13 cellular contexts compared by ENCODE assay signal in the genomic region with DNA sequence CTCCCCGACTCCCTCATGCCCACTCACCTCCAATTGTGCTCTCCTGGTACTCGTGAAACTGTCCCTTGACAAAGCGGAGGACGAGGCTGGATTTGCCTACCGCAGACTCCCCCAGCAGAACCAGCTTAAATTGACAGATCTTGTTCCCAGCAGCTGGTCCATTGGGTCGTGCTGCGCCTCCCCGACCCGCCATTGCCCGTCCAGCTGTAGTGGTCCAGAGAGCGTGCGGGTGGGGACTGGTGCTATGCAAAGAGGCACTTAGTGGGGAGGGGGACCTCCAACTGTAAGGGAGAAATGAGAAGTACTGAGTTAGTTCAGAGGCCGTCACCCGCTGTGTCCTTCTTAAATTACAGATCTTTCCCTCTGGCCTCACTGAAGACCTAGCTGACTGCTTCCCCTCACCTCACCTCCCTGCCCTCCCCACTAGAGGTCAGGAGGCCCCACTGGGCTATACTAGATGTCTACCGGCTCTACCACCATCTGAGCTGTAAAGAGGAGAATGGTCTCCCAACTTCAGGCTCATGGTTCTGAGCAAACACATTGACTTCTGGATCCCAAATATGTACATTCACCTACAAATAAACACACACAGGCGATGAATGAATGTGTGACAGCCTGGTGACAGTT. TPM values are rescaled to one million over a fixed set of nuclear protein-coding genes. Genes with fewer than 3 reads are reported as not detected.
A peak's percentile ranks its signal among the peaks of the same experiment; 100 is the strongest.
DNase-seq lines count a peak whose midpoint lies in the region; ATAC-seq and TF ChIP-seq lines count a peak whose summit lies in the region.
"Had no signal": no experiment of that assay in that cellular context is flagged by ENCODE, and none has a peak within 500 bp of the region (broad histone marks: within the 10 kb centered on the region; RNA-seq: fewer than 3 reads in every experiment).

No MANE protein-coding gene starts in this region.

- TF ChIP-seq CTCF in GM12865 (IDR thresholded peaks at IDR 0.05; ENCODE audit: insufficient read depth, low read depth, low read length, missing control alignments) (peak; percentile 8), endodermal cell (conservative IDR thresholded peaks at IDR 0.05) (peak; percentile 56)

- H3K9ac ChIP-seq in endodermal cell (ENCODE audit: extremely low read depth, low read length, poor library complexity, severe bottlenecking) (no peak overlapping the region), skeletal muscle tissue (ENCODE audit: low read depth in 1 of 3, low read length in 3 of 3) (peak overlapping the region in 1 of 3 donors; percentile 33)

- H3K9me3 ChIP-seq in endodermal cell (ENCODE audit: control insufficient read depth, low read length) (no peaks in the 10 kb centered on the region), skeletal muscle tissue (ENCODE audit: control insufficient read depth in 3 of 3, low read length in 3 of 3) (no peaks in the 10 kb centered on the region)

- ATAC-seq in T-cell (replicated peaks in 1 of 4) (no peak), GM18498 (IDR thresholded peaks at IDR 0.05; ENCODE audit: unreplicated experiment) (no peak), HG03196 (IDR thresholded peaks at IDR 0.05; ENCODE audit: unreplicated experiment) (no peak)
- ATAC-seq: esophagus mucosa had no signal

- H3K27ac Mint-ChIP-seq in T-cell (peak overlapping the region; percentile 77 to 86), endodermal cell (peak overlapping the region; percentile 59)

- H3K9me3 Mint-ChIP-seq in T-cell = no peaks in the 10 kb centered on the region
- H3K9me3 Mint-ChIP-seq in endodermal cell = no peaks in the 10 kb centered on the region

- 96 to 97% methylated on average over 6 to 16 of the region's 16 CpGs for WGBS in endodermal cell (ENCODE audit: insufficient coverage in 1 of 2, insufficient read length in 1 of 2), 2 experiments

- H3K27ac ChIP-seq in endodermal cell (ENCODE audit: low read depth, low read length) (no peak overlapping the region), skeletal muscle tissue (ENCODE audit: low read depth, low read length) (peak overlapping the region; percentile 74)

- DNase-seq in GM12865 (ENCODE audit: low read depth) = no peak
- no peak for DNase-seq in T-cell
- peak; percentile 66 for DNase-seq in endodermal cell
- DNase-seq in NCI-H526 treated with DMSO at 0.1 percent for 48 hours (lab: John Stamatoyannopoulos, UW) = no peak
- no peak for DNase-seq in NCI-H1105 (lab: John Stamatoyannopoulos, UW)
- DNase-seq: Calu3; NCI-H526; stimulated activated CD4-positive, alpha-beta T cell treated with anti-CD3 and anti-CD28 coated beads, Interleukin-4, amount 100 ng/mL, for 24 hours; trophoblast cell had no signal

- H3K4me1 ChIP-seq in endodermal cell (ENCODE audit: control insufficient read depth, insufficient read depth, low read length) (peaks cover 16% of the 10 kb centered on the region), skeletal muscle tissue (ENCODE audit: control insufficient read depth in 3 of 3, insufficient read depth in 3 of 3, low read length in 3 of 3) (peaks cover 46 to 70% (median 69%) of the 10 kb centered on the region in 3 donors)

- H3K27me3 ChIP-seq in endodermal cell (ENCODE audit: control insufficient read depth, insufficient read depth, low read length, poor library complexity, severe bottlenecking) = no peaks in the 10 kb centered on the region
- no peaks in the 10 kb centered on the region for H3K27me3 ChIP-seq in skeletal muscle tissue (ENCODE audit: control insufficient read depth in 3 of 3, insufficient read depth in 3 of 3, low read length in 3 of 3)

- POLR2A ChIA-PET in T-cell (lab: Charles Lee) = interaction anchor here in 1 of 2 donors (0.6 to 1.0 kb wide), 2 partner anchors 20 to 205 kb away, joined by 4 to 7 read pairs; no protein-coding TSS in a partner anchor

- H3K4me1 Mint-ChIP-seq in T-cell (peaks cover 37 to 42% (median 41%) of the 10 kb centered on the region in 3 donors), endodermal cell (peaks cover 29% of the 10 kb centered on the region)

- CTCF ChIA-PET in T-cell (lab: Charles Lee) = no interaction called here

- peaks cover 47% of the 10 kb centered on the region for H3K36me3 Mint-ChIP-seq in T-cell
- H3K36me3 Mint-ChIP-seq in endodermal cell (ENCODE audit: low read depth) = peaks cover 54% of the 10 kb centered on the region

- H3K4me3 Mint-ChIP-seq in T-cell (no peak overlapping the region), endodermal cell (no peak overlapping the region)

- H3K36me3 ChIP-seq in endodermal cell (ENCODE audit: control insufficient read depth, insufficient read depth, low read length) = peaks cover 78% of the 10 kb centered on the region
- H3K36me3 ChIP-seq in skeletal muscle tissue (ENCODE audit: control insufficient read depth in 3 of 3, insufficient read depth in 3 of 3, low read length in 3 of 3) = peaks cover 45 to 47% (median 46%) of the 10 kb centered on the region in 3 donors

- H3K4me3 ChIP-seq in GM12865 (ENCODE audit: low read depth, low read length) (no peak overlapping the region), endodermal cell (ENCODE audit: low read length) (no peak overlapping the region), skeletal muscle tissue (ENCODE audit: low read length in 3 of 3) (no peak overlapping the region)

- H3K27me3 Mint-ChIP-seq in T-cell (no peaks in the 10 kb centered on the region), endodermal cell (ENCODE audit: insufficient read depth) (no peaks in the 10 kb centered on the region)

RNA-seq across cellular contexts. Expression of a gene that starts 7.8 kb away (rescaled TPM):
- total RNA-seq in T-cell = under 1 TPM in 2 of 5 donors, not detected in 3; 0.13 to 0.18 TPM
- under 1 TPM in 1 of 2 donors, not detected in 1; 0.22 TPM for total RNA-seq in endodermal cell
- polyA plus RNA-seq in endodermal cell (2013, experiment 1 of 2) = 0.28 TPM
- polyA plus RNA-seq in endodermal cell (2013, experiment 2 of 2) = not detected
- not detected for total RNA-seq in skeletal muscle tissue
- total RNA-seq: esophagus mucosa had no signal

RNA-seq across cellular contexts. Expression of a gene that starts 9.3 kb away (rescaled TPM):
- total RNA-seq in T-cell = 10 to 100 TPM; 41.1 to 75.5 (median 61.1) TPM
- 10 to 100 TPM; 48.0 to 57.6 TPM for total RNA-seq in endodermal cell
- 45.9 TPM for polyA plus RNA-seq in endodermal cell (2013, experiment 1 of 2)
- 35.1 TPM for polyA plus RNA-seq in endodermal cell (2013, experiment 2 of 2)
- 8.9 TPM for total RNA-seq in skeletal muscle tissue

RNA-seq across cellular contexts. Expression of a gene that starts 17.9 kb away (rescaled TPM):
- total RNA-seq in T-cell (10 to 100 TPM; 38.2 to 63.0 (median 41.7) TPM), endodermal cell (under 1 TPM; 0.38 to 0.48 TPM), skeletal muscle tissue (3.7 TPM)
- polyA plus RNA-seq in endodermal cell (2013, experiment 1 of 2) = 0.57 TPM
- 0.58 TPM for polyA plus RNA-seq in endodermal cell (2013, experiment 2 of 2)

RNA-seq across cellular contexts. Expression of a gene that starts 24.4 kb away (rescaled TPM):
- total RNA-seq in T-cell (10 to 100 TPM; 72.3 to 85.9 (median 79.3) TPM), endodermal cell (10 to 100 TPM; 61.0 to 67.8 TPM), skeletal muscle tissue (19.8 TPM)
- polyA plus RNA-seq in endodermal cell (2013, experiment 1 of 2) = 87.7 TPM
- 84.5 TPM for polyA plus RNA-seq in endodermal cell (2013, experiment 2 of 2)

RNA-seq across cellular contexts. Expression of a gene that starts 32.1 kb away (rescaled TPM):
- 1 to 10 TPM in 1 of 5 donors, under 1 TPM in 4; 0.16 to 1.0 (median 0.46) TPM for total RNA-seq in T-cell
- 1 to 10 TPM; 1.4 to 2.1 TPM for total RNA-seq in endodermal cell
- polyA plus RNA-seq in endodermal cell (2013, experiment 1 of 2) = 5.8 TPM
- 6.0 TPM for polyA plus RNA-seq in endodermal cell (2013, experiment 2 of 2)
- total RNA-seq in skeletal muscle tissue = 0.52 TPM
